ENCODE assay signal across 37 cellular contexts in the genomic region with DNA sequence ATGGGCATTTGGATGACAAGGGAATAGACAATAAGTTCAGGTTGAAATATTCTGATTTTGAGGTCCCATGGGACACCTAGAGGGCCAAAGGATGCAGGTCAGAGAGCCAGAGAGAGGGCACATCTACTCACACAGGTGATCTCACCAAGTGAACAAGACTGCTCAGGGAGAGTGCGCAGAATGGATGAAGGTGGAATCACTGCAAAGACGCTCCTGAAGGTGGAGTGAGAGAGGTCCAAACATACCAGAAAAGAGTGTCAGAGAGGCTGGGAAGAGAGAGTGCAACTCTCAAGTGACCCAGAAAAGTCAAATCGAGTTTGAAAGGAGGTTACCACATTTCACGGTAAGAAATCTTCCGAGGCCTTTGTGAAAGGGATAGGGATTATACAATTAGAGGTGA.
DNase-seq lines count a peak whose midpoint lies in the region; ATAC-seq and TF ChIP-seq lines count a peak whose summit lies in the region.
"Had no signal": no experiment of that assay in that cellular context is flagged by ENCODE, and none has a peak within 500 bp of the region (broad histone marks: within the 10 kb centered on the region; RNA-seq: fewer than 3 reads in every experiment).

No MANE protein-coding gene starts in this region.

- H3K23ac ChIP-seq in H9 (ENCODE audit: insufficient read length, low read depth, low read length): no peak overlapping the region

- H3K27me3 Mint-ChIP-seq in H9 (ENCODE audit: low read depth): no peaks in the 10 kb centered on the region
- H3K27me3 Mint-ChIP-seq in brain: peaks cover 6% of the 10 kb centered on the region
- peaks cover 3% of the 10 kb centered on the region for H3K27me3 Mint-ChIP-seq in HFFc6 (ENCODE audit: insufficient read depth)
- H3K27me3 Mint-ChIP-seq in activated CD8-positive, alpha-beta T cell treated with anti-CD3 and anti-CD28 coated beads, Interleukin-2, amount 10 ng/mL, durations not matched to agents 7 days and 5 days (ENCODE audit: low read depth): peaks cover 15% of the 10 kb centered on the region

- H2BK15ac ChIP-seq in H9 (ENCODE audit: low read depth, low read length): no peak overlapping the region

- no peak overlapping the region for H3K18ac ChIP-seq in H9 (ENCODE audit: insufficient read length, low read depth, low read length)

- H3K9me3 ChIP-seq in H9 (ENCODE audit: control insufficient read depth, low read depth, low read length): no peaks in the 10 kb centered on the region
- H3K9me3 ChIP-seq in parathyroid adenoma (ENCODE audit: control insufficient read depth, low read length): no peaks in the 10 kb centered on the region
- H3K9me3 ChIP-seq: esophagus muscularis mucosa, lower lobe of right lung, Peyer's patch, thoracic aorta, vagina had no signal

- no peak overlapping the region for H2BK120ac ChIP-seq in H9 (ENCODE audit: low read depth, low read length, poor library complexity, severe bottlenecking)

- POLR2A ChIA-PET in activated CD8-positive, alpha-beta T cell treated with anti-CD3 and anti-CD28 coated beads, Interleukin-2, amount 10 ng/mL, durations not matched to agents 7 days and 5 days (lab: Charles Lee): no interaction called here

- no peaks in the 10 kb centered on the region for H3K36me3 ChIP-seq in parathyroid adenoma (ENCODE audit: control insufficient read depth, insufficient read depth, low read length)
- H3K36me3 ChIP-seq: lower lobe of right lung, Peyer's patch, thoracic aorta, vagina, WERI-Rb-1 had no signal

- peak; percentile 33; the same call in 2 of the 3 replicates for TF ChIP-seq CTCF in H9 (conservative IDR thresholded peaks at IDR 0.05)
- no peak for TF ChIP-seq CTCF in brain (conservative IDR thresholded peaks at IDR 0.05)
- TF ChIP-seq CTCF in parathyroid adenoma (IDR thresholded peaks at IDR 0.05): peak; percentile 59
- no peak for TF ChIP-seq CTCF in HFFc6 (IDR thresholded peaks at IDR 0.05)

- H2AFZ ChIP-seq in H9 (ENCODE audit: low read length) (no peak overlapping the region), parathyroid adenoma (no peak overlapping the region)

- H3K27me3 ChIP-seq in H9 (ENCODE audit: insufficient read depth, low read length) (no peaks in the 10 kb centered on the region), parathyroid adenoma (ENCODE audit: control insufficient read depth, insufficient read depth, low read length) (no peaks in the 10 kb centered on the region)
- H3K27me3 ChIP-seq: esophagus muscularis mucosa, Peyer's patch, vagina had no signal

- no peak overlapping the region for H3T11ph ChIP-seq in H9 (ENCODE audit: low read length)

- no peaks in the 10 kb centered on the region for H3K79me1 ChIP-seq in H9 (ENCODE audit: insufficient read depth, low read depth, low read length, poor library complexity, severe bottlenecking)

- no peak for ATAC-seq in activated CD8-positive, alpha-beta T cell treated with anti-CD3 and anti-CD28 coated beads, Interleukin-2, amount 10 ng/mL, durations not matched to agents 7 days and 5 days
- no peak for ATAC-seq in HG02884 (IDR thresholded peaks at IDR 0.05; ENCODE audit: unreplicated experiment)
- ATAC-seq: GM12878; HepG2; lower lobe of right lung; natural killer cell treated with Interleukin-12 subunit alpha and Interleukin-12 subunit beta and Interleukin-15 and Interleukin-18, amount 100 ng/mL, for 72 hours; right cardiac atrium had no signal

- H2AK5ac ChIP-seq in H9 (ENCODE audit: insufficient read length, low read length): no peak overlapping the region

- H3K4me3 ChIP-seq in parathyroid adenoma (ENCODE audit: low read depth, low read length): no peak overlapping the region
- H3K4me3 ChIP-seq: esophagus muscularis mucosa, GM12878, lower lobe of right lung, Peyer's patch, smooth muscle cell, thoracic aorta, vagina had no signal

- no peak overlapping the region for H2BK12ac ChIP-seq in H9 (ENCODE audit: insufficient read length, low read depth, low read length)

- CTCF ChIA-PET in activated CD8-positive, alpha-beta T cell treated with anti-CD3 and anti-CD28 coated beads, Interleukin-2, amount 10 ng/mL, durations not matched to agents 7 days and 5 days (lab: Charles Lee): no interaction called here

- DNase-seq in H9 (peak; percentile 40), islet precursor cell (peak; percentile 72), KBM-7 (no peak), HFFc6 (no peak)
- no peak for DNase-seq in activated CD8-positive, alpha-beta T cell treated with anti-CD3 and anti-CD28 coated beads, Interleukin-2, amount 10 ng/mL, durations not matched to agents 7 days and 5 days
- DNase-seq: ACHN; activated CD4-positive, alpha-beta T cell treated with anti-CD3 and anti-CD28 coated beads, Interleukin-2, amount 10 ng/mL, durations not matched to agents 24 days and 14 days; activated naive CD4-positive, alpha-beta T cell treated with Interleukin-2 at 50 U/mL for 16 hours; activated T-cell treated with anti-CD3 and anti-CD28 coated beads, Interleukin-2, amount 50 U/mL, for 24 hours; CD8-positive, alpha-beta memory T cell; central memory CD4-positive, alpha-beta T cell; cortex of kidney; DMS 273 treated with DMSO at 0.1 percent for 48 hours; foreskin fibroblast; GOT3; kidney; lower lobe of right lung; NCI-H2107; NCI-H748 treated with DMSO at 0.1 percent for 48 hours; Peyer's patch; right cardiac atrium; SHP77; stimulated activated CD4-positive, alpha-beta T cell treated with anti-CD3 and anti-CD28 coated beads, Interleukin-2, amount 100 ng/mL, for 24 hours; stimulated activated CD8-positive, alpha-beta memory T cell treated with anti-CD3 and anti-CD28 coated beads, Interleukin-4, amount 100 ng/mL, for 48 hours; WERI-Rb-1 had no signal

- H3K36me3 Mint-ChIP-seq in H9 (ENCODE audit: insufficient read depth in 1 of 3, low read depth in 3 of 3) (no peaks in the 10 kb centered on the region), brain (no peaks in the 10 kb centered on the region), HFFc6 (ENCODE audit: low read depth) (no peaks in the 10 kb centered on the region)
- H3K36me3 Mint-ChIP-seq in activated CD8-positive, alpha-beta T cell treated with anti-CD3 and anti-CD28 coated beads, Interleukin-2, amount 10 ng/mL, durations not matched to agents 7 days and 5 days (ENCODE audit: low read depth): no peaks in the 10 kb centered on the region
- H3K36me3 Mint-ChIP-seq: CD8-positive, alpha-beta memory T cell; natural killer cell treated with Interleukin-12 subunit alpha and Interleukin-12 subunit beta and Interleukin-15 and Interleukin-18, amount 100 ng/mL, for 72 hours had no signal

- H3K23me2 ChIP-seq in H9 (ENCODE audit: insufficient read length, low read depth, low read length, poor library complexity, severe bottlenecking): no peaks in the 10 kb centered on the region

- H2BK5ac ChIP-seq in H9 (ENCODE audit: insufficient read length, low read length): no peak overlapping the region

- H3K27ac Mint-ChIP-seq in H9: peak overlapping the region in 2 of 3 experiments; percentile 42 to 84; a peak in 5 of 7 replicates
- H3K27ac Mint-ChIP-seq in brain: peak overlapping the region; percentile 16 to 50 (median 46)
- H3K27ac Mint-ChIP-seq in HFFc6: no peak overlapping the region
- H3K27ac Mint-ChIP-seq in activated CD8-positive, alpha-beta T cell treated with anti-CD3 and anti-CD28 coated beads, Interleukin-2, amount 10 ng/mL, durations not matched to agents 7 days and 5 days: no peak overlapping the region
- H3K27ac Mint-ChIP-seq: activated CD4-positive, alpha-beta T cell treated with anti-CD3 and anti-CD28 coated beads, Interleukin-2, amount 10 ng/mL, durations not matched to agents 24 days and 14 days; activated T-cell treated with anti-CD3 and anti-CD28 coated beads, Interleukin-2, amount 50 U/mL, for 24 hours; B cell; CD8-positive, alpha-beta memory T cell; natural killer cell treated with Interleukin-12 subunit alpha and Interleukin-12 subunit beta and Interleukin-15 and Interleukin-18, amount 100 ng/mL, for 72 hours; stimulated activated naive CD8-positive, alpha-beta T cell treated with anti-CD3 and anti-CD28 coated beads, Interleukin-15, Interleukin-2, amounts not matched to agents 100 ng/mL and 50 ng/mL, for 24 hours had no signal

- no peak overlapping the region for H4K5ac ChIP-seq in H9 (ENCODE audit: insufficient read length, low read depth, low read length)

- H4K91ac ChIP-seq in H9 (ENCODE audit: insufficient read length, low read depth, low read length): no peak overlapping the region

- H4K20me1 ChIP-seq in H9 (ENCODE audit: control insufficient read depth, insufficient read depth, insufficient read length): no peaks in the 10 kb centered on the region

- H3K9me3 Mint-ChIP-seq in H9: no peaks in the 10 kb centered on the region
- no peaks in the 10 kb centered on the region for H3K9me3 Mint-ChIP-seq in brain
- H3K9me3 Mint-ChIP-seq in HFFc6: no peaks in the 10 kb centered on the region
- H3K9me3 Mint-ChIP-seq in activated CD8-positive, alpha-beta T cell treated with anti-CD3 and anti-CD28 coated beads, Interleukin-2, amount 10 ng/mL, durations not matched to agents 7 days and 5 days (ENCODE audit: insufficient read depth): no peaks in the 10 kb centered on the region
- H3K9me3 Mint-ChIP-seq: activated CD4-positive, alpha-beta T cell treated with anti-CD3 and anti-CD28 coated beads, Interleukin-2, amount 10 ng/mL, durations not matched to agents 24 days and 14 days; activated T-cell treated with anti-CD3 and anti-CD28 coated beads, Interleukin-2, amount 50 U/mL, for 24 hours; CD8-positive, alpha-beta memory T cell; natural killer cell treated with Interleukin-12 subunit alpha and Interleukin-12 subunit beta and Interleukin-15 and Interleukin-18, amount 100 ng/mL, for 72 hours; stimulated activated naive CD8-positive, alpha-beta T cell treated with anti-CD3 and anti-CD28 coated beads, Interleukin-15, Interleukin-2, amounts not matched to agents 100 ng/mL and 50 ng/mL, for 24 hours had no signal

- no peak overlapping the region for H3K56ac ChIP-seq in H9 (ENCODE audit: insufficient read length, low read depth, low read length)

- H3K4me1 ChIP-seq in H9 (ENCODE audit: insufficient read depth, low read length) (no peaks in the 10 kb centered on the region; the same call in 1 of the 2 replicates), parathyroid adenoma (peaks cover 7% of the 10 kb centered on the region)
- H3K4me1 ChIP-seq: lower lobe of right lung, Peyer's patch, vagina had no signal

- no peak overlapping the region for H3K14ac ChIP-seq in H9 (ENCODE audit: insufficient read depth, low read length)

- no peak overlapping the region for H4K8ac ChIP-seq in H9 (replicated peaks; ENCODE audit: insufficient read length, low read depth, low read length)

- H3K27ac ChIP-seq in H9 (ENCODE audit: insufficient read length, low read depth, low read length) (no peak overlapping the region), parathyroid adenoma (peak overlapping the region; percentile 27)
- H3K27ac ChIP-seq: esophagus muscularis mucosa, lower lobe of right lung, Peyer's patch, thoracic aorta, vagina, WERI-Rb-1 had no signal

- no CpG with 5 or more reads among the region's 5 CpGs for WGBS in H9 (ENCODE audit: extremely low coverage, insufficient read length, low lambda C conversion rate)

- H3K9ac ChIP-seq in H9 (ENCODE audit: extremely low read depth, insufficient read length, low read length): no peak overlapping the region
- no peak overlapping the region for H3K9ac ChIP-seq in parathyroid adenoma

- H3K4me2 ChIP-seq in H9 (ENCODE audit: insufficient read depth, insufficient read length, low read length) (no peak overlapping the region), parathyroid adenoma (ENCODE audit: low read length) (no peak overlapping the region)
- H3K4me2 ChIP-seq: smooth muscle cell had no signal

- H3K4me1 Mint-ChIP-seq in H9: peaks cover 11 to 13% of the 10 kb centered on the region in 2 experiments
- peaks cover 19% of the 10 kb centered on the region for H3K4me1 Mint-ChIP-seq in brain
- H3K4me1 Mint-ChIP-seq in HFFc6 (ENCODE audit: low read depth): no peaks in the 10 kb centered on the region
- no peaks in the 10 kb centered on the region for H3K4me1 Mint-ChIP-seq in activated CD8-positive, alpha-beta T cell treated with anti-CD3 and anti-CD28 coated beads, Interleukin-2, amount 10 ng/mL, durations not matched to agents 7 days and 5 days (ENCODE audit: low read depth)
- H3K4me1 Mint-ChIP-seq: activated CD4-positive, alpha-beta T cell treated with anti-CD3 and anti-CD28 coated beads, Interleukin-2, amount 10 ng/mL, durations not matched to agents 24 days and 14 days; B cell; CD8-positive, alpha-beta memory T cell had no signal

- in situ Hi-C loops in KBM-7 (cut with MboI; ENCODE audit: low pct_unique_long_range_greater_than_20kb, low sequenced_read_pairs): no loop called here

- H2BK20ac ChIP-seq in H9 (ENCODE audit: low read depth, low read length, poor library complexity, severe bottlenecking): no peak overlapping the region

- no peak overlapping the region for H3K4me3 Mint-ChIP-seq in H9
- peak overlapping the region in 1 of 5 experiments; percentile 31 for H3K4me3 Mint-ChIP-seq in brain
- no peak overlapping the region for H3K4me3 Mint-ChIP-seq in HFFc6
- H3K4me3 Mint-ChIP-seq in activated CD8-positive, alpha-beta T cell treated with anti-CD3 and anti-CD28 coated beads, Interleukin-2, amount 10 ng/mL, durations not matched to agents 7 days and 5 days: no peak overlapping the region
- H3K4me3 Mint-ChIP-seq: activated CD4-positive, alpha-beta T cell treated with anti-CD3 and anti-CD28 coated beads, Interleukin-2, amount 10 ng/mL, durations not matched to agents 24 days and 14 days; activated T-cell treated with anti-CD3 and anti-CD28 coated beads, Interleukin-2, amount 50 U/mL, for 24 hours; B cell; CD8-positive, alpha-beta memory T cell; natural killer cell treated with Interleukin-12 subunit alpha and Interleukin-12 subunit beta and Interleukin-15 and Interleukin-18, amount 100 ng/mL, for 72 hours; stimulated activated naive CD8-positive, alpha-beta T cell treated with anti-CD3 and anti-CD28 coated beads, Interleukin-15, Interleukin-2, amounts not matched to agents 100 ng/mL and 50 ng/mL, for 24 hours had no signal

- no peak overlapping the region for H3K4ac ChIP-seq in H9 (ENCODE audit: low read depth, low read length)

- no peaks in the 10 kb centered on the region for H3K79me2 ChIP-seq in H9 (ENCODE audit: insufficient read depth, low read length)
- H3K79me2 ChIP-seq in parathyroid adenoma: no peaks in the 10 kb centered on the region

Comparison
In these comparisons a context has a peak if more than half of its experiments do, and no peak if none do; other contexts are left out.
1. DNase-seq: peak in H9 (single experiment) and islet precursor cell (single experiment); none in KBM-7 (single experiment), HFFc6 (single experiment) and activated CD8-positive, alpha-beta T cell treated with anti-CD3 and anti-CD28 coated beads, Interleukin-2, amount 10 ng/mL, durations not matched to agents 7 days and 5 days (single experiment).
2. H3K27ac Mint-ChIP-seq: peak in H9 (2 of 3) and brain (5 of 5); none in HFFc6 (single experiment) and activated CD8-positive, alpha-beta T cell treated with anti-CD3 and anti-CD28 coated beads, Interleukin-2, amount 10 ng/mL, durations not matched to agents 7 days and 5 days (single experiment).
3. CTCF ChIP-seq: peak in H9 (single experiment) and parathyroid adenoma (single experiment); none in brain (0 of 2) and HFFc6 (single experiment).